ENCODE assay signal across 8 cellular contexts in the genomic region with DNA sequence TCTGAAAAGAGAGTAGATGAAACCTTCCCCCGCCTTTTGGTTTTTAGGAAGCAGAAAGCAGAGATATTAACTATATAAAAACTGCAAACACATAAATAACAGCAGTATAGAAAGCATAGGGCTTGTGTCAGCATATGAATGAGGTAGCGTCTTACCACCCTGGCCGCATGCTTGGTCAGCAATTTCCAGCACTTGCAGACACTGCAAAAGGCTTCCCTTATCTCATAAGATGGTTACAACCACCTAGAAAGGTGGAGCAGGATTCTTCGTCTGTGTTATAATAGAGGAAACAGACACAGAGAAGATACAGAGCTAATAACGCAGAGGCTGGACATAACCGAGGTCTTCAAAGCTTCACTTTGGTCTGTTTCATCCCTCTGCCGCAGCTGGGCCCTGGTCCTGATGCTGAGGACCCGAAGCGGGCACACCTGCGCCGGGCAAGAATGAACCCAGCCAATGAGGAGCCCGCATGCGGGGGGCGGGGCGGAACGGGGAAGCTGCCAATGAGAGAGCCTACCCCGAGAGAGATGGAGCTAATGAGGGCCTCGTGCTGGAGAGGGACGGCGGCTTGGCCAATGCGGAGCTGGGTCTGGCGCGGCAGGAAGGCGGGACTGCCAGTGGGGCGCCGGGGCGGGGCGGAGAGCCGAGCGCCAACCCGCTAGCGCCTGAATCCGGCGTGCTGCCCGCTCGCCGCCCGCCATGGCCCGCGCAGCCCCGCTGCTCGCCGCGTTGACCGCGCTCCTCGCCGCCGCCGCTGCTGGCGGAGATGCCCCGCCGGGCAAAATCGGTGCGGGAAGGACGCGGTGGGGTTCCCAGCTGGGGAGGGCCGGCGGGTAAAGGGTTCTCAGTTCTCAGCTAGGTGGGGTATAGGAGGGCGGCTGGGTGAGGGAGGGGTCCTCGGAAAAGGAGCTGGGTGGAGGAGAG. TPM values are rescaled to one million over a fixed set of nuclear protein-coding genes. Genes with fewer than 3 reads are reported as not detected.
DNase-seq lines count a peak whose midpoint lies in the region; ATAC-seq and TF ChIP-seq lines count a peak whose summit lies in the region.

A gene with protein sequence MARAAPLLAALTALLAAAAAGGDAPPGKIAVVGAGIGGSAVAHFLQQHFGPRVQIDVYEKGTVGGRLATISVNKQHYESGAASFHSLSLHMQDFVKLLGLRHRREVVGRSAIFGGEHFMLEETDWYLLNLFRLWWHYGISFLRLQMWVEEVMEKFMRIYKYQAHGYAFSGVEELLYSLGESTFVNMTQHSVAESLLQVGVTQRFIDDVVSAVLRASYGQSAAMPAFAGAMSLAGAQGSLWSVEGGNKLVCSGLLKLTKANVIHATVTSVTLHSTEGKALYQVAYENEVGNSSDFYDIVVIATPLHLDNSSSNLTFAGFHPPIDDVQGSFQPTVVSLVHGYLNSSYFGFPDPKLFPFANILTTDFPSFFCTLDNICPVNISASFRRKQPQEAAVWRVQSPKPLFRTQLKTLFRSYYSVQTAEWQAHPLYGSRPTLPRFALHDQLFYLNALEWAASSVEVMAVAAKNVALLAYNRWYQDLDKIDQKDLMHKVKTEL (plus strand): TSS at position 677 of the 924 bp plus-strand sequence. CDS start 23 bp downstream, at position 700.

- H3K27me3 Mint-ChIP-seq in WTC11 (ENCODE audit: low read depth) = peaks cover 3% of the 10 kb centered on the region; the same call in 1 of the 2 replicates

- H3K36me3 Mint-ChIP-seq in WTC11 = peaks cover 17% of the 10 kb centered on the region

- ATAC-seq in GM19023 (IDR thresholded peaks at IDR 0.05; ENCODE audit: unreplicated experiment) (peak; percentile 100), HG03196 (IDR thresholded peaks at IDR 0.05; ENCODE audit: unreplicated experiment) (peak; percentile 99), WTC11 (peak; percentile 100)

- CTCF ChIA-PET in WTC11 (lab: Charles Lee) = interaction anchor here (0.8 to 4.0 kb wide), 20 partner anchors 10 to 261 kb away, joined by 3 to 57 read pairs (median 6); a partner anchor contains a TSS

- TF ChIP-seq CTCF in AG09309 (IDR thresholded peaks at IDR 0.05; ENCODE audit: control insufficient read depth, insufficient read depth, low read depth, low read length, missing control alignments) (no peak), WTC11 (IDR thresholded peaks at IDR 0.05) (no peak), cardiac fibroblast (IDR thresholded peaks at IDR 0.05; ENCODE audit: low read depth, low read length) (no peak)

- no peak within 1 kb of the TSS for H3K27ac Mint-ChIP-seq in WTC11

- DNase-seq in AG09309 (ENCODE audit: low read depth) = peak; percentile 70
- peak; percentile 95 for DNase-seq in NCI-H226
- peak; percentile 99 for DNase-seq in WTC11 (ENCODE audit: low spot score)
- DNase-seq in cardiac fibroblast (ENCODE audit: low read depth in 2 of 2) = peak; percentile 95 to 97
- DNase-seq in inferior parietal cortex (ENCODE audit: extremely low spot score) = peak; percentile 96
- peak; percentile 86 for DNase-seq in smooth muscle cell of the brain vasculature (ENCODE audit: low read depth, low spot score)

- peak within 1 kb of the TSS; percentile 96 for H3K4me3 ChIP-seq in AG09309 (ENCODE audit: control insufficient read depth, low read depth, low read length)
- H3K4me3 ChIP-seq in cardiac fibroblast (replicated peaks in 1 of 2; ENCODE audit: low read depth in 2 of 2, low read length in 2 of 2) = peak within 1 kb of the TSS; percentile 83 to 89

- no peaks in the 10 kb centered on the region for H3K9me3 Mint-ChIP-seq in WTC11

- peak within 1 kb of the TSS; percentile 87 for H3K4me3 Mint-ChIP-seq in WTC11

- H3K4me1 Mint-ChIP-seq in WTC11 = peaks cover 16% of the 10 kb centered on the region

- POLR2A ChIA-PET in WTC11 (lab: Charles Lee) = interaction anchor here (0.9 to 1.5 kb wide), 3 partner anchors 10 to 241 kb away, joined by 3 to 16 read pairs (median 5); a partner anchor contains a TSS

TF ChIP-seq in WTC11, 78 proteins besides CTCF, POLR2A, EP300 and RAD21 (continues in another document):
- TF ChIP-seq KAT7 (CRISPR knock-in tag; IDR thresholded peaks at IDR 0.05; ENCODE audit: borderline replicate concordance) (0 out of 2 replicates have a peak, but pooled peaks have one; percentile 43), CREM (CRISPR knock-in tag; IDR thresholded peaks at IDR 0.05) (peak; percentile 66; the same call in 1 of the 2 replicates), SP1 (CRISPR knock-in tag; conservative IDR thresholded peaks at IDR 0.05) (peak; percentile 91), MXD4 (CRISPR knock-in tag; IDR thresholded peaks at IDR 0.05; ENCODE audit: borderline replicate concordance) (no peak), ZNF317 (CRISPR knock-in tag; IDR thresholded peaks at IDR 0.05; ENCODE audit: borderline replicate concordance, low read depth) (peak; percentile 33; the same call in 1 of the 2 replicates), ZNF232 (CRISPR knock-in tag; IDR thresholded peaks at IDR 0.05) (peak; percentile 63), FOXK1 (CRISPR knock-in tag; IDR thresholded peaks at IDR 0.05) (peak; percentile 16; the same call in 1 of the 2 replicates), SMAD4 (CRISPR knock-in tag; IDR thresholded peaks at IDR 0.05) (no peak), ESRRA (CRISPR knock-in tag; IDR thresholded peaks at IDR 0.05; ENCODE audit: borderline replicate concordance) (peak; percentile 44; the same call in 1 of the 2 replicates), GABPB1 (CRISPR knock-in tag; IDR thresholded peaks at IDR 0.05) (0 out of 2 replicates have a peak, but pooled peaks have one; percentile 8), CBFB (CRISPR knock-in tag; IDR thresholded peaks at IDR 0.05; ENCODE audit: low read depth) (peak; percentile 75; the same call in 1 of the 2 replicates), SMAD3 (CRISPR knock-in tag; IDR thresholded peaks at IDR 0.05; ENCODE audit: borderline replicate concordance) (0 out of 2 replicates have a peak, but pooled peaks have one; percentile 22)
- TF ChIP-seq, protein P1, sequence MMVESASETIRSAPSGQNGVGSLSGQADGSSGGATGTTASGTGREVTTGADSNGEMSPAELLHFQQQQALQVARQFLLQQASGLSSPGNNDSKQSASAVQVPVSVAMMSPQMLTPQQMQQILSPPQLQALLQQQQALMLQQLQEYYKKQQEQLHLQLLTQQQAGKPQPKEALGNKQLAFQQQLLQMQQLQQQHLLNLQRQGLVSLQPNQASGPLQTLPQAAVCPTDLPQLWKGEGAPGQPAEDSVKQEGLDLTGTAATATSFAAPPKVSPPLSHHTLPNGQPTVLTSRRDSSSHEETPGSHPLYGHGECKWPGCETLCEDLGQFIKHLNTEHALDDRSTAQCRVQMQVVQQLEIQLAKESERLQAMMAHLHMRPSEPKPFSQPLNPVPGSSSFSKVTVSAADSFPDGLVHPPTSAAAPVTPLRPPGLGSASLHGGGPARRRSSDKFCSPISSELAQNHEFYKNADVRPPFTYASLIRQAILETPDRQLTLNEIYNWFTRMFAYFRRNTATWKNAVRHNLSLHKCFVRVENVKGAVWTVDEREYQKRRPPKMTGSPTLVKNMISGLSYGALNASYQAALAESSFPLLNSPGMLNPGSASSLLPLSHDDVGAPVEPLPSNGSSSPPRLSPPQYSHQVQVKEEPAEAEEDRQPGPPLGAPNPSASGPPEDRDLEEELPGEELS (CRISPR knock-in tag; IDR thresholded peaks at IDR 0.05) = peak; percentile 85
- TF ChIP-seq, protein P2, sequence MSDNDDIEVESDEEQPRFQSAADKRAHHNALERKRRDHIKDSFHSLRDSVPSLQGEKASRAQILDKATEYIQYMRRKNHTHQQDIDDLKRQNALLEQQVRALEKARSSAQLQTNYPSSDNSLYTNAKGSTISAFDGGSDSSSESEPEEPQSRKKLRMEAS (CRISPR knock-in tag; IDR thresholded peaks at IDR 0.05) = peak; percentile 45; the same call in 1 of the 2 replicates
- TF ChIP-seq, protein P3, sequence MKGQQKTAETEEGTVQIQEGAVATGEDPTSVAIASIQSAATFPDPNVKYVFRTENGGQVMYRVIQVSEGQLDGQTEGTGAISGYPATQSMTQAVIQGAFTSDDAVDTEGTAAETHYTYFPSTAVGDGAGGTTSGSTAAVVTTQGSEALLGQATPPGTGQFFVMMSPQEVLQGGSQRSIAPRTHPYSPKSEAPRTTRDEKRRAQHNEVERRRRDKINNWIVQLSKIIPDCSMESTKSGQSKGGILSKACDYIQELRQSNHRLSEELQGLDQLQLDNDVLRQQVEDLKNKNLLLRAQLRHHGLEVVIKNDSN (CRISPR knock-in tag; IDR thresholded peaks at IDR 0.05) = peak; percentile 35; the same call in 1 of the 2 replicates
- TF ChIP-seq, protein P4, sequence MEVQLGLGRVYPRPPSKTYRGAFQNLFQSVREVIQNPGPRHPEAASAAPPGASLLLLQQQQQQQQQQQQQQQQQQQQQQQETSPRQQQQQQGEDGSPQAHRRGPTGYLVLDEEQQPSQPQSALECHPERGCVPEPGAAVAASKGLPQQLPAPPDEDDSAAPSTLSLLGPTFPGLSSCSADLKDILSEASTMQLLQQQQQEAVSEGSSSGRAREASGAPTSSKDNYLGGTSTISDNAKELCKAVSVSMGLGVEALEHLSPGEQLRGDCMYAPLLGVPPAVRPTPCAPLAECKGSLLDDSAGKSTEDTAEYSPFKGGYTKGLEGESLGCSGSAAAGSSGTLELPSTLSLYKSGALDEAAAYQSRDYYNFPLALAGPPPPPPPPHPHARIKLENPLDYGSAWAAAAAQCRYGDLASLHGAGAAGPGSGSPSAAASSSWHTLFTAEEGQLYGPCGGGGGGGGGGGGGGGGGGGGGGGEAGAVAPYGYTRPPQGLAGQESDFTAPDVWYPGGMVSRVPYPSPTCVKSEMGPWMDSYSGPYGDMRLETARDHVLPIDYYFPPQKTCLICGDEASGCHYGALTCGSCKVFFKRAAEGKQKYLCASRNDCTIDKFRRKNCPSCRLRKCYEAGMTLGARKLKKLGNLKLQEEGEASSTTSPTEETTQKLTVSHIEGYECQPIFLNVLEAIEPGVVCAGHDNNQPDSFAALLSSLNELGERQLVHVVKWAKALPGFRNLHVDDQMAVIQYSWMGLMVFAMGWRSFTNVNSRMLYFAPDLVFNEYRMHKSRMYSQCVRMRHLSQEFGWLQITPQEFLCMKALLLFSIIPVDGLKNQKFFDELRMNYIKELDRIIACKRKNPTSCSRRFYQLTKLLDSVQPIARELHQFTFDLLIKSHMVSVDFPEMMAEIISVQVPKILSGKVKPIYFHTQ (CRISPR knock-in tag; IDR thresholded peaks at IDR 0.05) = no peak
- TF ChIP-seq, protein P5, sequence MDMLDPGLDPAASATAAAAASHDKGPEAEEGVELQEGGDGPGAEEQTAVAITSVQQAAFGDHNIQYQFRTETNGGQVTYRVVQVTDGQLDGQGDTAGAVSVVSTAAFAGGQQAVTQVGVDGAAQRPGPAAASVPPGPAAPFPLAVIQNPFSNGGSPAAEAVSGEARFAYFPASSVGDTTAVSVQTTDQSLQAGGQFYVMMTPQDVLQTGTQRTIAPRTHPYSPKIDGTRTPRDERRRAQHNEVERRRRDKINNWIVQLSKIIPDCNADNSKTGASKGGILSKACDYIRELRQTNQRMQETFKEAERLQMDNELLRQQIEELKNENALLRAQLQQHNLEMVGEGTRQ (CRISPR knock-in tag; IDR thresholded peaks at IDR 0.05) = peak; percentile 66

RNA-seq across cellular contexts. Expression of the gene that starts here (rescaled TPM):
- total RNA-seq in WTC11 (2021) = 8.1 to 19.2 TPM (median 17.2 TPM) in 3 replicates

Comparison
In these comparisons a context has a peak if more than half of its experiments do, and no peak if none do; other contexts are left out.
1. Peak in every context shown above with its lines: DNase-seq, ATAC-seq and H3K4me3 ChIP-seq.